In the genomic region with DNA sequence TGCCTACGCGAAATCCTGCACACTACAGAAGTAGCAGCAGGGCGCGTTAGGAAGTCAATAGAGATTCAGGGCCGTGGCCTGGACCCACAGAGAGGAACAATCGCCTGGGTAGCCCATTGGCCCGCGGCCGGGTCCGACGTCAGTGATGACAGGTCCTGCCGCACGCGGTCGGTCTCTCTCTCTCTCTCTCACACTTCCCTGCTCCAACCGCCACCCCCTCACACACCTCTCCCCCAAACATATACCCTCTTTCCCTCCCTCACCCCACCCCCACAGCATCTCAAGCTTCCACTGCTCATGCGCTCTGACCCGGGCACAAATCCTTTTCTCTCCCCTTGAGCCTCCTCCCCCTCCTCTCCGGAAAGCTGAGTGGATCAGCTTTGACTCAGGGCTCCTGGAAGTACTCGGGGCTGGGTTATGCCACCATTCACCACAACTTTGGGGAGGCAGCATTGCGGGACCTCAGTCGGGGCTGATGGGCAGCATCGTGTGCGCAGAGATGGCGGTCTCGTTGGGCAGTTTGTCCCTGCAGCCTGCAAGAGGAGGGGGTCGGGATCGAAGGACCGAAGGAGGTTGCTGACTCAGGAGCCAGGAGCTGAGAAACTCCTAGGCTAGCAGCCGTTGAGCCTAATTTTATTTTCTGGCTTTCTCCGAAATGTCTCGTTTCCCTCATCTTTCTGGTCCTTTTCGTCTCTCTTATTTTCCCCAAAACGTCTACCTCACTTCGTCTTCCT, we compare ENCODE assay signal across 1 cellular context.
A peak's percentile ranks its signal among the peaks of the same experiment; 100 is the strongest.
TF ChIP-seq lines count a peak whose summit lies in the region.

No MANE protein-coding gene starts in this region.

TF ChIP-seq in endothelial cell of umbilical vein, 7 proteins besides CTCF, POLR2A, EP300 and RAD21:
- TF ChIP-seq EZH2 (IDR thresholded peaks at IDR 0.05; ENCODE audit: borderline replicate concordance, low read depth, low read length, severe bottlenecking) (peak; percentile 18), MYC (IDR thresholded peaks at IDR 0.05; ENCODE audit: low read depth, low read length) (no peak)
